ENCODE assay signal across 15 cellular contexts in genomic region chr4:181939199-181939945, GRCh38.
A peak's percentile ranks its signal among the peaks of the same experiment; 100 is the strongest.
DNase-seq lines count a peak whose midpoint lies in the region; ATAC-seq, FAIRE-seq and TF ChIP-seq lines count a peak whose summit lies in the region.
"Had no signal": no experiment of that assay in that cellular context is flagged by ENCODE, and none has a peak within 500 bp of the region (broad histone marks: within the 10 kb centered on the region; RNA-seq: fewer than 3 reads in every experiment).

No MANE protein-coding gene starts in this region.

- no peaks in the 10 kb centered on the region for H3K36me3 Mint-ChIP-seq in GM23338 (ENCODE audit: low read depth)
- no peaks in the 10 kb centered on the region for H3K36me3 Mint-ChIP-seq in astrocyte (ENCODE audit: low read depth, unreplicated experiment)
- H3K36me3 Mint-ChIP-seq: activated naive CD4-positive, alpha-beta T cell treated with anti-CD3 and anti-CD28 coated beads, Interleukin-2, amount 10 ng/mL, durations not matched to agents 7 days and 5 days had no signal

- H3K36me3 ChIP-seq in GM23338 (ENCODE audit: insufficient read depth) (no peaks in the 10 kb centered on the region), astrocyte (ENCODE audit: insufficient read depth, low read length) (no peaks in the 10 kb centered on the region), osteoblast (ENCODE audit: insufficient read depth, low read length) (no peaks in the 10 kb centered on the region)

- H3K4me1 ChIP-seq in GM23338 (ENCODE audit: insufficient read depth): peaks cover 9% of the 10 kb centered on the region
- H3K4me1 ChIP-seq in astrocyte (ENCODE audit: insufficient read depth, low read length): no peaks in the 10 kb centered on the region
- H3K4me1 ChIP-seq in osteoblast (ENCODE audit: insufficient read depth, low read length): no peaks in the 10 kb centered on the region

- DNase-seq in GM23338 (ENCODE audit: low spot score) (peak; percentile 59), astrocyte (ENCODE audit: low read depth) (peak; percentile 57), fibroblast of villous mesenchyme (ENCODE audit: low read depth) (peak; percentile 16), osteoblast (ENCODE audit: insufficient read length, low spot score, missing footprints) (peak; percentile 35), HuH-7.5 (ENCODE audit: low spot score) (no peak)
- no peak for DNase-seq in stimulated activated CD4-positive, alpha-beta T cell treated with anti-CD3 and anti-CD28 coated beads, Interleukin-2, amount 100 ng/mL, for 48 hours
- DNase-seq: activated CD4-positive, CD25-positive, alpha-beta regulatory T cell treated with anti-CD3 and anti-CD28 coated beads, Interleukin-2, amount 50 U/mL, for 72 hours; activated CD8-positive, alpha-beta memory T cell treated with anti-CD3 and anti-CD28 coated beads, Interleukin-2, amount 50 U/mL, for 48 hours; activated naive CD4-positive, alpha-beta T cell treated with anti-CD3 and anti-CD28 coated beads, Interleukin-2, amount 10 ng/mL, durations not matched to agents 7 days and 5 days; left cardiac atrium; NCI-H187; NCI-H69 had no signal

- H3K27me3 Mint-ChIP-seq in GM23338 (ENCODE audit: insufficient read depth, low read depth, poor library complexity) (peaks cover 3% of the 10 kb centered on the region), astrocyte (ENCODE audit: low read depth, unreplicated experiment) (no peaks in the 10 kb centered on the region)
- H3K27me3 Mint-ChIP-seq: activated naive CD4-positive, alpha-beta T cell treated with anti-CD3 and anti-CD28 coated beads, Interleukin-2, amount 10 ng/mL, durations not matched to agents 7 days and 5 days had no signal

- H3K4me2 ChIP-seq in GM23338 (no peak overlapping the region), astrocyte (ENCODE audit: low read length) (peak overlapping the region; percentile 25), osteoblast (ENCODE audit: insufficient read depth, low read length) (peak overlapping the region; percentile 77)

- H3K4me1 Mint-ChIP-seq in GM23338 (peaks cover 21% of the 10 kb centered on the region), astrocyte (ENCODE audit: low read depth, unreplicated experiment) (no peaks in the 10 kb centered on the region)
- H3K4me1 Mint-ChIP-seq: activated naive CD4-positive, alpha-beta T cell treated with anti-CD3 and anti-CD28 coated beads, Interleukin-2, amount 10 ng/mL, durations not matched to agents 7 days and 5 days had no signal

- H3K9me3 ChIP-seq in astrocyte (ENCODE audit: insufficient read depth, low read depth, low read length) (no peaks in the 10 kb centered on the region), osteoblast (ENCODE audit: low read depth, low read length) (no peaks in the 10 kb centered on the region)

- ATAC-seq in GM23338: peak; percentile 76
- ATAC-seq in HG03025 (IDR thresholded peaks at IDR 0.05; ENCODE audit: low FRiP score, unreplicated experiment): no peak
- ATAC-seq in HG03354 (IDR thresholded peaks at IDR 0.05; ENCODE audit: poor library complexity, severe bottlenecking, unreplicated experiment): no peak
- ATAC-seq: left cardiac atrium had no signal

- H3K79me2 ChIP-seq in GM23338 (replicated peaks; ENCODE audit: insufficient read depth): no peaks in the 10 kb centered on the region
- no peaks in the 10 kb centered on the region for H3K79me2 ChIP-seq in astrocyte (ENCODE audit: insufficient read depth, low read length)
- H3K79me2 ChIP-seq in osteoblast (ENCODE audit: insufficient read depth, low read length): no peaks in the 10 kb centered on the region

- no peaks in the 10 kb centered on the region for H3K9me3 Mint-ChIP-seq in GM23338
- H3K9me3 Mint-ChIP-seq in astrocyte (ENCODE audit: unreplicated experiment): no peaks in the 10 kb centered on the region
- H3K9me3 Mint-ChIP-seq: T-helper 1 cell treated with Interleukin-12 subunit alpha and Interleukin-12 subunit beta and Interleukin-4 antibody, amounts not matched to agents 30 μg/mL and 1 μg/mL, for 36 hours had no signal

- no peak overlapping the region for H3K4me3 ChIP-seq in GM23338
- H3K4me3 ChIP-seq in astrocyte (ENCODE audit: insufficient read depth, low read depth, low read length): no peak overlapping the region
- H3K4me3 ChIP-seq in fibroblast of villous mesenchyme (ENCODE audit: low read depth, low read length): no peak overlapping the region
- peak overlapping the region; percentile 50 for H3K4me3 ChIP-seq in osteoblast (ENCODE audit: insufficient read depth, low read length)

- H2AFZ ChIP-seq in GM23338: peak overlapping the region; percentile 97
- no peak overlapping the region for H2AFZ ChIP-seq in astrocyte (ENCODE audit: low read depth, low read length)
- peak overlapping the region; percentile 85 for H2AFZ ChIP-seq in osteoblast (ENCODE audit: low read length)

- no peaks in the 10 kb centered on the region for H3F3A ChIP-seq in GM23338 (replicated peaks; ENCODE audit: low read depth)

- peak; percentile 45 to 72 for TF ChIP-seq CTCF in GM23338 (conservative IDR thresholded peaks at IDR 0.05; ENCODE audit: low read depth in 2 of 2)
- TF ChIP-seq CTCF in astrocyte (IDR thresholded peaks at IDR 0.05; ENCODE audit: insufficient read depth, low read depth, low read length): no peak
- no peak for TF ChIP-seq CTCF in fibroblast of villous mesenchyme (IDR thresholded peaks at IDR 0.05; ENCODE audit: insufficient read depth, low read depth, low read length)
- peak; percentile 54 for TF ChIP-seq CTCF in osteoblast (IDR thresholded peaks at IDR 0.05; ENCODE audit: extremely low read depth, low read depth, low read length)

- FAIRE-seq in astrocyte (lab: Jason Lieb, UNC): no peak

- peaks cover 14% of the 10 kb centered on the region; the same call in 1 of the 2 replicates for H3K9me2 ChIP-seq in GM23338 (ENCODE audit: insufficient read depth)

- H3K4me3 Mint-ChIP-seq in GM23338 (no peak overlapping the region), astrocyte (ENCODE audit: unreplicated experiment) (no peak overlapping the region)
- H3K4me3 Mint-ChIP-seq: activated naive CD4-positive, alpha-beta T cell treated with anti-CD3 and anti-CD28 coated beads, Interleukin-2, amount 10 ng/mL, durations not matched to agents 7 days and 5 days; T-helper 1 cell treated with Interleukin-12 subunit alpha and Interleukin-12 subunit beta and Interleukin-4 antibody, amounts not matched to agents 30 μg/mL and 1 μg/mL, for 36 hours had no signal

- no peaks in the 10 kb centered on the region for H4K20me1 ChIP-seq in GM23338 (replicated peaks; ENCODE audit: insufficient read depth)
- no peaks in the 10 kb centered on the region for H4K20me1 ChIP-seq in astrocyte (ENCODE audit: insufficient read depth, low read length)
- no peaks in the 10 kb centered on the region for H4K20me1 ChIP-seq in osteoblast (ENCODE audit: insufficient read depth, low read length)

- no peaks in the 10 kb centered on the region for H3K27me3 ChIP-seq in GM23338 (ENCODE audit: insufficient read depth)
- no peaks in the 10 kb centered on the region for H3K27me3 ChIP-seq in astrocyte (ENCODE audit: insufficient read depth, low read length)
- H3K27me3 ChIP-seq in osteoblast (ENCODE audit: insufficient read depth, low read length): no peaks in the 10 kb centered on the region

- peak overlapping the region; percentile 53; the same call in 1 of the 2 replicates for H3K27ac ChIP-seq in GM23338 (ENCODE audit: low read depth)
- no peak overlapping the region for H3K27ac ChIP-seq in astrocyte (ENCODE audit: low read depth, low read length)
- no peak overlapping the region for H3K27ac ChIP-seq in osteoblast (ENCODE audit: low read depth, low read length)

- H3K9ac ChIP-seq in astrocyte (ENCODE audit: low read length): no peak overlapping the region

- H3K27ac Mint-ChIP-seq in GM23338 (peak overlapping the region; percentile 60; the same call in 1 of the 2 replicates), astrocyte (ENCODE audit: unreplicated experiment) (no peak overlapping the region)
- H3K27ac Mint-ChIP-seq: activated naive CD4-positive, alpha-beta T cell treated with anti-CD3 and anti-CD28 coated beads, Interleukin-2, amount 10 ng/mL, durations not matched to agents 7 days and 5 days; T-helper 1 cell treated with Interleukin-12 subunit alpha and Interleukin-12 subunit beta and Interleukin-4 antibody, amounts not matched to agents 30 μg/mL and 1 μg/mL, for 36 hours had no signal

TF ChIP-seq in GM23338, 12 proteins besides CTCF, POLR2A, EP300 and RAD21 (continues in another document):
- TF ChIP-seq ZNF331 (CRISPR knock-in tag; IDR thresholded peaks at IDR 0.05; ENCODE audit: low read depth) (no peak), EZH2phosphoT487 (IDR thresholded peaks at IDR 0.05; ENCODE audit: unreplicated experiment) (no peak), ETS1 (IDR thresholded peaks at IDR 0.05) (no peak), STAT1 (IDR thresholded peaks at IDR 0.05; ENCODE audit: unreplicated experiment) (no peak), ZNF114 (CRISPR knock-in tag; IDR thresholded peaks at IDR 0.05) (no peak), CREB1 (CRISPR knock-in tag; IDR thresholded peaks at IDR 0.05; ENCODE audit: low read depth) (no peak)

Comparison
In these comparisons a context has a peak if more than half of its experiments do, and no peak if none do; other contexts are left out.
1. DNase-seq: peak in GM23338 (single experiment), astrocyte (single experiment), fibroblast of villous mesenchyme (single experiment) and osteoblast (single experiment); none in stimulated activated CD4-positive, alpha-beta T cell treated with anti-CD3 and anti-CD28 coated beads, Interleukin-2, amount 100 ng/mL, for 48 hours (0 of 2) and HuH-7.5 (single experiment).
2. CTCF ChIP-seq: peak in GM23338 (2 of 2) and osteoblast (single experiment); none in astrocyte (single experiment) and fibroblast of villous mesenchyme (single experiment).